In genomic region chr14:75340921-75341320, GRCh38 we compare ENCODE assay signal across 1 cellular context.
TF ChIP-seq lines count a peak whose summit lies in the region.

No MANE protein-coding gene starts in this region.

TF ChIP-seq in liver, 16 proteins besides CTCF, POLR2A, EP300 and RAD21 (continued from another document):
- TF ChIP-seq REST (IDR thresholded peaks at IDR 0.05) (no peak), FOXA1 (IDR thresholded peaks at IDR 0.05) (no peak), JUND (IDR thresholded peaks at IDR 0.05) (peak in 1 of 2 donors; percentile 18), HNF4G (IDR thresholded peaks at IDR 0.05) (no peak), RXRA (IDR thresholded peaks at IDR 0.05) (peak; percentile 55 to 61), TAF1 (conservative IDR thresholded peaks at IDR 0.05) (no peak), EGR1 (IDR thresholded peaks at IDR 0.05; ENCODE audit: low read depth in 2 of 2) (no peak)
